ENCODE assay signal across 8 cellular contexts in the genomic region with DNA sequence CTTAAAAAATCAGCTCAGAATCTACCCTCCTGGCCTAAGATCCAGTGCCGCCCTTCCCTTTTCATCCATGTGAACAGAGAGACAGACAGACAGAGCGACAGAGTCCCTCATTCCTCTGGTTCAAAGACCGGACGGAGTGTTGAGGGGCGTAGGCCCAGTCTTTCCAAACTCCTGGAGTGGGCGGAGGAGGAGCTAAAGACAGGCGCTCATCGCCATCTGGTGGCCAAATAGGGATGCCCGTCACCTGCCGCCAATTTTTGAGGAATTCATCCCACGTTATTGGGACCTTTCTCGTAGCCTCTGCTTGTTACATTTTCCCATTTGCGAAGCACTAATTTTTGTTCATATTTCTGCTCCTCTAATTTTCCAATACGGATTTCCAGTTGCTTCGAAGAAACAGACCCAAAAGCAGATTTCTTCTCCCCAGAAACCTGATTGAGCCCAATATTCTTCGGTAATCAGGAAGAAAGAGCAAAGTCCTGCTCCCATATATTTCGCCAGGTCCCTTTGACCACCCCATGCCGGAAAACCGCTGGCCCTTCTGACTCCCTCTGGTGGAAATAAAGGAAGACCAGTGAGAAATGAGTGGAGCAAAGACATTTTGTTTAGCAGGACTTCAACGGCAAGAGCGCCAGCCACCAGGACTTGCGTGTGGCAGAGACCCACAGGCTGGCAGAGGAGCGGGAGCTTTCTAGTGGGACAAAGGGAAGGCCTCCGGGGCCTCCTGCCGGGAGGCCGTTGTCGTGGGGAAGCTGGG.
DNase-seq lines count a peak whose midpoint lies in the region; ATAC-seq and TF ChIP-seq lines count a peak whose summit lies in the region.

No MANE protein-coding gene starts in this region.

- no peak for TF ChIP-seq EP300 in suprapubic skin (IDR thresholded peaks at IDR 0.05)

- ATAC-seq in GM19395 (IDR thresholded peaks at IDR 0.05; ENCODE audit: unreplicated experiment): peak; percentile 57

- TF ChIP-seq CTCF in LNCAP (IDR thresholded peaks at IDR 0.05): peak; percentile 89
- TF ChIP-seq CTCF in suprapubic skin (IDR thresholded peaks at IDR 0.05): peak; percentile 86 to 94

- TF ChIP-seq POLR2A in suprapubic skin (IDR thresholded peaks at IDR 0.05): no peak

- H3K9me3 ChIP-seq in BLaER1 (peaks cover 25% of the 10 kb centered on the region), SJCRH30 (replicated peaks) (no peaks in the 10 kb centered on the region; the same call in 1 of the 2 replicates), suprapubic skin (no peaks in the 10 kb centered on the region)

- H4K20me1 ChIP-seq in BLaER1: no peaks in the 10 kb centered on the region

- H3K4me1 ChIP-seq in BLaER1 (peaks cover 21% of the 10 kb centered on the region), SJCRH30 (peaks cover 13% of the 10 kb centered on the region), suprapubic skin (peaks cover 22% of the 10 kb centered on the region)

- H3K9ac ChIP-seq in BLaER1: no peak overlapping the region

- H3K27ac ChIP-seq in BLaER1 (no peak overlapping the region), SJCRH30 (peak overlapping the region; percentile 11; the same call in 1 of the 2 replicates), suprapubic skin (no peak overlapping the region)

- DNase-seq in SJCRH30: peak; percentile 85 to 96
- peak; percentile 46 for DNase-seq in activated gamma-delta T cell treated with anti-CD3 and anti-CD28 coated beads, Interleukin-2, amount 50 U/mL, for 16 hours (ENCODE audit: low read depth)
- DNase-seq in foreskin melanocyte: peak; percentile 66
- DNase-seq in non-pigmented ciliary epithelial cell (ENCODE audit: low read depth): peak; percentile 26
- peak; percentile 88 to 89 for DNase-seq in suprapubic skin (ENCODE audit: low spot score in 2 of 2)

- H3K36me3 ChIP-seq in BLaER1 (no peaks in the 10 kb centered on the region), SJCRH30 (peaks cover under 1% of the 10 kb centered on the region; the same call in 1 of the 2 replicates), suprapubic skin (peaks cover 13% of the 10 kb centered on the region)

- 28% methylated on average over 27 of the region's 27 CpGs for WGBS in suprapubic skin

- H3K4me3 ChIP-seq in BLaER1: no peak overlapping the region
- H3K4me3 ChIP-seq in SJCRH30: peak overlapping the region; percentile 10
- H3K4me3 ChIP-seq in suprapubic skin: no peak overlapping the region

- peak overlapping the region; percentile 98 for H3K4me2 ChIP-seq in BLaER1

- no peaks in the 10 kb centered on the region for H3K27me3 ChIP-seq in BLaER1
- H3K27me3 ChIP-seq in SJCRH30: no peaks in the 10 kb centered on the region
- H3K27me3 ChIP-seq in suprapubic skin: no peaks in the 10 kb centered on the region

Comparison
In these comparisons a context has a peak if more than half of its experiments do, and no peak if none do; other contexts are left out.
1. DNase-seq: peak in every context shown above with its lines; median percentile 90 in SJCRH30; 88 in suprapubic skin; 66 in foreskin melanocyte; 46 in activated gamma-delta T cell treated with anti-CD3 and anti-CD28 coated beads, Interleukin-2, amount 50 U/mL, for 16 hours; 26 in non-pigmented ciliary epithelial cell.